Comparison of ENCODE assay signal across 8 cellular contexts in the genomic region with DNA sequence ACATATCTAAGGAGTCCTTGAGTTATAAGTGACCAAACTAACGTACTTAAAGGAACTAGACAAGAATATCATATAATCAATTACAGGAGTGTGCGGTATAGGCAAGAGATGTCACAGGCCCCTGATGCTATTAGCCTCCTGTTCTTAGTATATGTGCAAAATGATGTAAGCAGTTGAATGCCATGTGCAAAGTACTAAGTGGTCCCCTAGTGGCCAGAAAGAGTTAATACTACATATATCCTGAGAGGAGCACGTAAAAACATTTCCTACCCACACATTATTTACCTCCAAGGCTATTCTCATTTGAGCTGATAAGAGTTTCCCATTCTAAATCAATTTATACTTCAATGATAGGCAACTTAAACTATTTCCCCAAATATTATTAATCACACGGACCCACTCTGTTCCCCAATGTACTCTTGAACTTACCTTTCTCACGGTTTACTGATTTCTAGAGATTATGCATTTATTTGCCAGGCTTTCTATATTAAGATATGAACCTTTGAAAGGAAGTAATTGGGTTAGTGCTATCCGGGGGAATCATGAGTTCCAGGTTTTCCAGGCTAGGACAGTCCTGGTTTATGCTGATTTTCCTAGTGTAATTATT.
DNase-seq lines count a peak whose midpoint lies in the region; ATAC-seq and TF ChIP-seq lines count a peak whose summit lies in the region.

No MANE protein-coding gene starts in this region.

- intact Hi-C loops in sciatic nerve (cut with DNase I) = no loop called here

- CTCF ChIA-PET in AG04450 (lab: Charles Lee) = interaction anchor here (0.6 to 1.9 kb wide), 8 partner anchors 8 to 777 kb away, joined by 3 to 13 read pairs (median 4); no protein-coding TSS in a partner anchor

- no peak overlapping the region for H2BK5ac ChIP-seq in mesendoderm (ENCODE audit: low read length)

- WGBS in mesendoderm (ENCODE audit: extremely low coverage, insufficient coverage, low lambda C conversion rate) = 100% methylated on average over 1 of the region's 6 CpGs

- H3K79me2 ChIP-seq in mesendoderm (ENCODE audit: control insufficient read depth, insufficient read depth, low read length) = no peaks in the 10 kb centered on the region

- H3K4me2 ChIP-seq in mesendoderm (ENCODE audit: low read length) = no peak overlapping the region

- no peak overlapping the region for H3K23ac ChIP-seq in mesendoderm (ENCODE audit: low read length)

- no peak overlapping the region for H3K56ac ChIP-seq in mesendoderm (ENCODE audit: low read length)

- TF ChIP-seq CTCF in AG04450 (IDR thresholded peaks at IDR 0.05; ENCODE audit: low read depth, low read length) = peak; percentile 79

- H3K79me1 ChIP-seq in mesendoderm (ENCODE audit: low read length) = no peaks in the 10 kb centered on the region

- H3K9me3 ChIP-seq in AG04450 (ENCODE audit: control insufficient read depth, insufficient read depth, low read length) = no peaks in the 10 kb centered on the region
- no peaks in the 10 kb centered on the region for H3K9me3 ChIP-seq in adipocyte (ENCODE audit: control insufficient read depth, low read length)

- H3K27ac ChIP-seq in AG04450 (ENCODE audit: low read depth, low read length) = no peak overlapping the region
- H3K27ac ChIP-seq in mesendoderm (ENCODE audit: low read depth, low read length) = no peak overlapping the region

- H3K36me3 ChIP-seq in adipocyte (ENCODE audit: control insufficient read depth, insufficient read depth, low read length, severe bottlenecking) = no peaks in the 10 kb centered on the region
- no peaks in the 10 kb centered on the region for H3K36me3 ChIP-seq in mesendoderm (ENCODE audit: control insufficient read depth, insufficient read depth, low read length)

- H2BK15ac ChIP-seq in mesendoderm (replicated peaks; ENCODE audit: low read depth) = no peak overlapping the region

- H3K4me3 ChIP-seq in AG04450 (ENCODE audit: low read depth, low read length) (no peak overlapping the region), adipocyte (ENCODE audit: low read length) (no peak overlapping the region), mesendoderm (ENCODE audit: low read length) (no peak overlapping the region)

- H3K4me1 ChIP-seq in adipocyte (ENCODE audit: control insufficient read depth, insufficient read depth, low read length) = no peaks in the 10 kb centered on the region
- H3K4me1 ChIP-seq in mesendoderm (ENCODE audit: control insufficient read depth, low read depth, low read length) = no peaks in the 10 kb centered on the region

- ATAC-seq in GM18858 (IDR thresholded peaks at IDR 0.05; ENCODE audit: unreplicated experiment) (peak; percentile 99), HG02938 (IDR thresholded peaks at IDR 0.05; ENCODE audit: unreplicated experiment) (peak; percentile 100), sciatic nerve (no peak)

- H3K4ac ChIP-seq in mesendoderm (ENCODE audit: low read depth, low read length) = no peak overlapping the region

- POLR2A ChIA-PET in AG04450 (lab: Yijun Ruan, JAX) = no interaction called here

- DNase-seq in AG04450 (ENCODE audit: low read depth, low spot score) = peak; percentile 10
- DNase-seq in NCI-H146 treated with DMSO at 0.1 percent for 48 hours (lab: John Stamatoyannopoulos, UW; ENCODE audit: unreplicated experiment) = peak; percentile 51
- peak; percentile 55 for DNase-seq in adipocyte (ENCODE audit: low read depth)
- DNase-seq in mesendoderm = peak; percentile 52
- DNase-seq in sciatic nerve (ENCODE audit: low spot score) = no peak
- DNase-seq in cerebellum (ENCODE audit: low spot score) = no peak

- H3K9ac ChIP-seq in adipocyte (ENCODE audit: low read length) (no peak overlapping the region), mesendoderm (ENCODE audit: low read length) (no peak overlapping the region)

- H2BK120ac ChIP-seq in mesendoderm (ENCODE audit: low read depth, low read length) = no peak overlapping the region

- no peak overlapping the region for H3K18ac ChIP-seq in mesendoderm (ENCODE audit: low read length)

- H3K27me3 ChIP-seq in AG04450 (ENCODE audit: control insufficient read depth, insufficient read depth, low read length) (no peaks in the 10 kb centered on the region), adipocyte (replicated peaks; ENCODE audit: control insufficient read depth, insufficient read depth, low read length) (no peaks in the 10 kb centered on the region), mesendoderm (ENCODE audit: insufficient read depth, low read length, poor library complexity) (no peaks in the 10 kb centered on the region)

- no peak overlapping the region for H4K5ac ChIP-seq in mesendoderm (ENCODE audit: low read length)

- H2AK5ac ChIP-seq in mesendoderm (ENCODE audit: low read length) = no peak overlapping the region

- no peak overlapping the region for H4K8ac ChIP-seq in mesendoderm (ENCODE audit: low read depth, low read length)

Comparison
In these comparisons a context has a peak if more than half of its experiments do, and no peak if none do; other contexts are left out.
1. DNase-seq: peak in AG04450 (single experiment), NCI-H146 treated with DMSO at 0.1 percent for 48 hours (single experiment), adipocyte (single experiment) and mesendoderm (single experiment); none in sciatic nerve (single experiment) and cerebellum (single experiment).